ENCODE assay signal across 22 cellular contexts in the genomic region with DNA sequence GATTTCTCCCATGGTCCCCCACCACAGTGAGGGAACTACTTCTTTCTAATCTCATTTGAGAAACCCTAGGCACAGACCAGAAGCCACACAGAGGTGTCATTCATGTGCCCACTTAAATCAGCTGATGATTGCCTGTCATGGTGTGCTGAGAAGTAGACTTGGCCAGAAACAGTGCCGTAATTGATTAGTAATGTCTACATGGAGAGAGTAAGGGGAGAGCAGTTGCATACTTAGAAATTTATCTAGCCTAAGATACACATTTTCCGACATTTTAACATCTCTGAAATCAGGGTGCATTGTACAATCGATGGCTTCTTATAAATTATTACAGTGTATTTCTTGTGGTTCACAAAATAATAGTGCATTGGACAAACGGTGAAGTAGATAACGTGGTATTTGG.
"Had no signal": no experiment of that assay in that cellular context is flagged by ENCODE, and none has a peak within 500 bp of the region (broad histone marks: within the 10 kb centered on the region; RNA-seq: fewer than 3 reads in every experiment).

No MANE protein-coding gene starts in this region.

- FAIRE-seq: colon, kidney had no signal

- H3K4me3 ChIP-seq: esophagus muscularis mucosa, gastroesophageal sphincter, mucosa of descending colon, ovary, right atrium auricular region, sigmoid colon, skin epidermis, suprapubic skin, thyroid gland, upper lobe of right lung, vagina had no signal

- ATAC-seq: effector memory CD8-positive, alpha-beta T cell; gastroesophageal sphincter; left cardiac atrium; left ventricle myocardium superior; natural killer cell had no signal

- H3K27ac ChIP-seq: epithelial cell of prostate, esophagus muscularis mucosa, gastroesophageal sphincter, ovary, right atrium auricular region, skin epidermis, suprapubic skin, thyroid gland, upper lobe of right lung, vagina had no signal

- H3K9me3 ChIP-seq: mucosa of descending colon, ovary, suprapubic skin, thyroid gland, upper lobe of right lung, vagina had no signal

- H3K4me1 ChIP-seq: esophagus muscularis mucosa, gastroesophageal sphincter, right atrium auricular region, suprapubic skin, thyroid gland, upper lobe of right lung, vagina had no signal

- DNase-seq: effector memory CD8-positive, alpha-beta T cell; glutamatergic neuron; immature natural killer cell; kidney; left cardiac atrium; left ventricle myocardium superior; mucosa of descending colon; natural killer cell; ovary; sigmoid colon; stimulated activated CD4-positive, alpha-beta T cell treated with anti-CD3 and anti-CD28 coated beads, Interleukin-12 subunit alpha, Interleukin-12 subunit beta, amount 100 ng/mL, for 4 hours; stimulated activated naive CD4-positive, alpha-beta T cell treated with Interleukin-2 at 50 U/mL for 16 hours; thyroid gland; upper lobe of right lung had no signal

- H3K27me3 ChIP-seq: esophagus muscularis mucosa, ovary, right atrium auricular region, sigmoid colon, thyroid gland, upper lobe of right lung, vagina had no signal

- H3K36me3 ChIP-seq: esophagus muscularis mucosa, gastroesophageal sphincter, ovary, right atrium auricular region, sigmoid colon, suprapubic skin, thyroid gland, upper lobe of right lung, vagina had no signal
